25 cellular contexts compared by ENCODE assay signal in genomic region chrX:153638041-153638371, GRCh38. TPM values are rescaled to one million over a fixed set of nuclear protein-coding genes. Genes with fewer than 3 reads are reported as not detected.
"Had no signal": no experiment of that assay in that cellular context is flagged by ENCODE, and none has a peak within 500 bp of the region (broad histone marks: within the 10 kb centered on the region; RNA-seq: fewer than 3 reads in every experiment).

No MANE protein-coding gene starts in this region.

- ATAC-seq: esophagus mucosa; gastrocnemius medialis; left lobe of liver; mucosa of descending colon; right cardiac atrium; stimulated activated naive B cell treated with anti-CD40 and anti-IgM and Interleukin-4, amounts not matched to agents 10 μg/mL and 1 μg/mL and 100 μg/mL, for 72 hours had no signal

- DNase-seq: effector CD4-positive, alpha-beta T cell; foreskin fibroblast; gastrocnemius medialis; mesenchymal stem cell; mucosa of descending colon; naive B cell; nephron progenitor cell; nucleus accumbens; stimulated activated CD4-positive, alpha-beta T cell treated with anti-CD3 and anti-CD28 coated beads, Interleukin-15, amount 100 ng/mL, for 24 hours; stimulated activated CD4-positive, alpha-beta T cell treated with anti-CD3 and anti-CD28 coated beads, Interleukin-2, amount 100 ng/mL, for 48 hours; stimulated activated naive B cell treated with anti-CD40 and anti-IgM and Interleukin-4, amounts not matched to agents 10 μg/mL and 1 μg/mL and 100 μg/mL, for 72 hours had no signal

- H3K36me3 Mint-ChIP-seq: mesothelial cell of epicardium; naive B cell; stimulated activated naive B cell treated with anti-CD40 and anti-IgM and Interleukin-4, amounts not matched to agents 10 μg/mL and 1 μg/mL and 100 μg/mL, for 72 hours had no signal

- H3K27ac ChIP-seq: dorsolateral prefrontal cortex, epithelial cell of prostate, gastrocnemius medialis, prostate gland, skin epidermis, thoracic aorta, tibial nerve, upper lobe of left lung had no signal

- H3K4me3 ChIP-seq: dorsolateral prefrontal cortex, gastrocnemius medialis, mucosa of descending colon, prostate gland, skin epidermis, thoracic aorta, tibial nerve, upper lobe of left lung had no signal

- H3K9me3 Mint-ChIP-seq: stimulated activated naive B cell treated with anti-CD40 and anti-IgM and Interleukin-4, amounts not matched to agents 10 μg/mL and 1 μg/mL and 100 μg/mL, for 72 hours; stimulated activated naive CD8-positive, alpha-beta T cell treated with anti-CD3 and anti-CD28 coated beads, Interleukin-15, Interleukin-2, amounts not matched to agents 100 ng/mL and 50 ng/mL, for 24 hours had no signal

- H3K9me3 ChIP-seq: gastrocnemius medialis, mucosa of descending colon, prostate gland, thoracic aorta, tibial nerve had no signal

- H3K4me3 Mint-ChIP-seq: mesothelial cell of epicardium; naive B cell; nephron progenitor cell; stimulated activated naive B cell treated with anti-CD40 and anti-IgM and Interleukin-4, amounts not matched to agents 10 μg/mL and 1 μg/mL and 100 μg/mL, for 72 hours; stimulated activated naive CD8-positive, alpha-beta T cell treated with anti-CD3 and anti-CD28 coated beads, Interleukin-15, Interleukin-2, amounts not matched to agents 100 ng/mL and 50 ng/mL, for 24 hours had no signal

- H3K36me3 ChIP-seq: gastrocnemius medialis, prostate gland, thoracic aorta, tibial nerve, upper lobe of left lung had no signal

- H3K27ac Mint-ChIP-seq: mesothelial cell of epicardium; naive B cell; stimulated activated naive B cell treated with anti-CD40 and anti-IgM and Interleukin-4, amounts not matched to agents 10 μg/mL and 1 μg/mL and 100 μg/mL, for 72 hours; stimulated activated naive CD8-positive, alpha-beta T cell treated with anti-CD3 and anti-CD28 coated beads, Interleukin-15, Interleukin-2, amounts not matched to agents 100 ng/mL and 50 ng/mL, for 24 hours had no signal

- H3K4me1 ChIP-seq: prostate gland had no signal

RNA-seq across cellular contexts. Expression of gene DUSP9, which starts 9.0 kb away (rescaled TPM):
- total RNA-seq: gastrocnemius medialis, mucosa of descending colon, thoracic aorta, tibial nerve had no signal
- polyA plus RNA-seq: right cardiac atrium had no signal

RNA-seq across cellular contexts. Expression of gene PNCK, which starts 35.6 kb away (rescaled TPM):
- total RNA-seq: glomerular endothelial cell, left lobe of liver, lung microvascular endothelial cell had no signal
